Comparison of ENCODE assay signal across 8 cellular contexts in the genomic region with DNA sequence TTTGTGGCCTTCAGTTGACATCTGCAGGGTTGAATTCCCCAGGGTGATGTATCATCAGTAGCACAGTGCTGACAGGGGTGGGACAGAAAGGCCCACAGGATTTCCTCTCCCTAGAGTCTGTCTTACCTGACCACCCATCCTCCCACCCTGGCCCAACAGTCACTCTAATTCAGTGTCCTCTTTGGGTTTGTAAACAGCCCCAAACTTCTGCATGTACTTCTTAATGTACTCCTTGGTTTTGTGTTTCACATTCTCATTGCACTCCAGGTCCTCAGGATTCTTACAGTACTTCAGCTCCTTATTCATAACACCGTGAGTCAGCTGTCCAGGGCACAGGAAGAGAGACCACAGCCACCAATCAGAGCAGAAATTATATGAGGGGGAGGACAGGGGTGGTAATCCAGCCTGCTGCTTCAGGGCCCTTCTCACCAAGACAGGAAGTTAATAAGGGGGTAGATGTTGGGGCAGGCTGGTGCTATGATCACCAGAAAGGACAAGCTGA. TPM values are rescaled to one million over a fixed set of nuclear protein-coding genes. Genes with fewer than 3 reads are reported as not detected.
DNase-seq lines count a peak whose midpoint lies in the region; ATAC-seq and TF ChIP-seq lines count a peak whose summit lies in the region.

No MANE protein-coding gene starts in this region.

- H3K4me3 Mint-ChIP-seq in T-cell = peak overlapping the region in 2 of 3 donors; percentile 1 to 21

- peak overlapping the region; percentile 82 to 92 for H3K27ac Mint-ChIP-seq in T-cell

- DNase-seq in AG20443 (ENCODE audit: low spot score) = peak; percentile 71
- DNase-seq in T-cell = peak in 4 of 34 experiments; percentile 3 to 32 (median 28)
- peak; percentile 53 to 92 for DNase-seq in fibroblast of lung (ENCODE audit: low read depth in 2 of 2)
- DNase-seq in stromal cell of bone marrow (ENCODE audit: low read depth) = peak; percentile 53
- no peak for DNase-seq in prostate gland (ENCODE audit: low spot score)
- no peak for DNase-seq in caudate nucleus (lab: John Stamatoyannopoulos, UW)
- no peak for DNase-seq in hypothalamus (lab: John Stamatoyannopoulos, UW)

- WGBS in prostate gland = 44% methylated on average over 1 of the region's 1 CpG

- H3K27me3 Mint-ChIP-seq in T-cell = no peaks in the 10 kb centered on the region

- no peaks in the 10 kb centered on the region for H3K9me3 Mint-ChIP-seq in T-cell

- peak; percentile 53 for ATAC-seq in GM21447 (IDR thresholded peaks at IDR 0.05; ENCODE audit: unreplicated experiment)
- ATAC-seq in T-cell (replicated peaks in 1 of 4) = peak; percentile 59 to 79 (median 70)

- H3K4me2 ChIP-seq in fibroblast of lung (ENCODE audit: extremely low read depth, insufficient read depth, low read length) = peak overlapping the region; percentile 48

- no peak overlapping the region for H3K9ac ChIP-seq in fibroblast of lung (ENCODE audit: insufficient read depth, low read length)

- no peak overlapping the region for H3K4me3 ChIP-seq in fibroblast of lung (replicated peaks in 1 of 4; ENCODE audit: control extremely low read depth in 1 of 4, insufficient read depth in 1 of 4, low read depth in 3 of 4, low read length in 4 of 4)
- H3K4me3 ChIP-seq in prostate gland = no peak overlapping the region

- H3K27ac ChIP-seq in fibroblast of lung (ENCODE audit: insufficient read depth, low read length) (peak overlapping the region; percentile 41), prostate gland (no peak overlapping the region), caudate nucleus (ENCODE audit: low read depth, low read length) (no peak overlapping the region)

- peaks cover 8% of the 10 kb centered on the region for H3K36me3 ChIP-seq in fibroblast of lung (ENCODE audit: control insufficient read depth, insufficient read depth, low read length)
- peaks cover 0 to 3% of the 10 kb centered on the region in 2 donors for H3K36me3 ChIP-seq in prostate gland

- CTCF ChIA-PET in T-cell (lab: Charles Lee) = interaction anchor here (0.6 to 0.7 kb wide), 2 partner anchors 18 to 324 kb away, joined by 3 to 4 read pairs; no protein-coding TSS in a partner anchor

- TF ChIP-seq CTCF in fibroblast of lung (conservative IDR thresholded peaks at IDR 0.05 in 1 of 2, IDR thresholded peaks at IDR 0.05 in 1 of 2; ENCODE audit: low read depth in 1 of 2, low read length in 2 of 2) (no peak), prostate gland (IDR thresholded peaks at IDR 0.05) (no peak)

- H3K27me3 ChIP-seq in fibroblast of lung (ENCODE audit: control insufficient read depth, insufficient read depth, low read length) = no peaks in the 10 kb centered on the region
- H3K27me3 ChIP-seq in prostate gland (replicated peaks; ENCODE audit: insufficient read depth) = no peaks in the 10 kb centered on the region

- no peaks in the 10 kb centered on the region for H4K20me1 ChIP-seq in fibroblast of lung (ENCODE audit: control insufficient read depth, extremely low read depth, insufficient read depth, low read length)

- intact Hi-C loops in prostate gland (cut with DNase I) = loop anchor here (10.0 kb wide), 1 partner anchor 148 kb away; the partner anchor contains the start of gene SETD2

- H3K9me3 ChIP-seq in fibroblast of lung (ENCODE audit: control insufficient read depth, insufficient read depth, low read depth, low read length) (no peaks in the 10 kb centered on the region), prostate gland (no peaks in the 10 kb centered on the region)

- no peak for TF ChIP-seq POLR2A in prostate gland (IDR thresholded peaks at IDR 0.05)

- peaks cover 15% of the 10 kb centered on the region for H3K4me1 ChIP-seq in fibroblast of lung (ENCODE audit: control insufficient read depth, extremely low read depth, insufficient read depth, low read length)
- no peaks in the 10 kb centered on the region for H3K4me1 ChIP-seq in prostate gland (replicated peaks)

- peaks cover 39 to 56% (median 51%) of the 10 kb centered on the region in 3 donors for H3K4me1 Mint-ChIP-seq in T-cell

- POLR2A ChIA-PET in T-cell (lab: Charles Lee) = interaction anchor here in 1 of 2 donors (0.7 kb wide), 1 partner anchor 18 kb away, joined by 3 read pairs; no protein-coding TSS in a partner anchor

- H3K36me3 Mint-ChIP-seq in T-cell = peaks cover 42% of the 10 kb centered on the region

- no peaks in the 10 kb centered on the region for H3K79me2 ChIP-seq in fibroblast of lung (ENCODE audit: control insufficient read depth, insufficient read depth, low read length)

- H2AFZ ChIP-seq in fibroblast of lung (ENCODE audit: low read length) = no peak overlapping the region

RNA-seq across cellular contexts. Expression of gene NBEAL2, which starts 37.5 kb away (rescaled TPM):
- total RNA-seq in T-cell (100 to 1,000 TPM; 141 to 206 (median 182) TPM), fibroblast of lung (2.1 and 4.5 TPM in 2 replicates), prostate gland (10 to 100 TPM; 25.8 to 53.5 TPM)
- polyA plus RNA-seq in fibroblast of lung = 1.5 and 2.5 TPM in 2 replicates
- 2.1 and 3.3 TPM in 2 replicates for polyA plus RNA-seq in fibroblast of lung (2012)
- polyA minus RNA-seq in fibroblast of lung (ENCODE audit: low replicate concordance) = 23.4 and 24.0 TPM in 2 replicates

RNA-seq across cellular contexts. Expression of gene CCDC12, which starts 40.4 kb away (rescaled TPM):
- 10 to 100 TPM; 66.5 to 78.4 (median 72.8) TPM for total RNA-seq in T-cell
- total RNA-seq in fibroblast of lung = 25.9 and 29.2 TPM in 2 replicates
- 28.0 and 28.4 TPM in 2 replicates for polyA plus RNA-seq in fibroblast of lung
- polyA plus RNA-seq in fibroblast of lung (2012) = 31.7 and 39.5 TPM in 2 replicates
- 22.0 and 34.3 TPM in 2 replicates for polyA minus RNA-seq in fibroblast of lung (ENCODE audit: low replicate concordance)
- 10 to 100 TPM; 34.6 to 78.7 TPM for total RNA-seq in prostate gland

Comparison
In these comparisons a context has a peak if more than half of its experiments do, and no peak if none do; other contexts are left out.
1. DNase-seq: peak in AG20443 (single experiment), fibroblast of lung (2 of 2) and stromal cell of bone marrow (single experiment); none in prostate gland (single experiment), caudate nucleus (0 of 61) and hypothalamus (0 of 51).